In the genomic region with DNA sequence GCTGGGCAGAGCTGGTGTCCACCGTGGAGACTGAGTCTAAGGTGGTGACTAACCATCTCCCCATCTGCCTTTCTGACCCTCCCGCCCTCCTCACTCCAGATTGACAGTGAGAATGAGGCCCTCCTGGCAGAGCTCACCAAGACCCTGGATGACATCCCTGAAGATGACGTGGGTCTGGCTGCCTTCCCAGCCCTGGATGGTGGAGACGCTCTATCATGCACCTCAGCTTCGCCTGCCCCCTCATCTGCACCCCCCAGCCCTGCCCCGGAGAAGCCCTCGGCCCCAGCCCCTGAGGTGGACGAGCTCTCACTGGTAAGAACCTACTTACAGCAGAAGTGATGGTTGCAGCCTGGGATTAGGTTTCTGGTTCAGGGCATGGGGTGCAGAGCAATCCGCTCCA, we compare ENCODE assay signal across 34 cellular contexts.
DNase-seq lines count a peak whose midpoint lies in the region; ATAC-seq, FAIRE-seq and TF ChIP-seq lines count a peak whose summit lies in the region.
"Had no signal": no experiment of that assay in that cellular context is flagged by ENCODE, and none has a peak within 500 bp of the region (broad histone marks: within the 10 kb centered on the region; RNA-seq: fewer than 3 reads in every experiment).

No MANE protein-coding gene starts in this region.

- intact Hi-C loops in Right ventricle myocardium inferior (cut with DNase I) (loop anchor here (5.0 kb wide), 1 partner anchor 64 kb away; no protein-coding TSS in a partner anchor), cardiac septum (cut with DNase I) (loop anchor here (5.0 kb wide), 2 partner anchors 64 to 169 kb away; no protein-coding TSS in a partner anchor), heart right ventricle (cut with DNase I) (loop anchor here in 9 of 10 donors (2.0 to 10.0 kb wide), 10 partner anchors 49 to 189 kb away; partner anchors contain the start of gene PPARGC1B (in 7 of the 9)), ovary (cut with DNase I) (loop anchor here in 2 of 4 donors (5.0 to 10.0 kb wide), 2 partner anchors 92 to 94 kb away; partner anchors contain the start of gene PPARGC1B (in 2 of the 2)), uterus (cut with DNase I; ENCODE audit: low total_unique reads) (no loop called here)

- H3K9me3 ChIP-seq in heart right ventricle = no peaks in the 10 kb centered on the region
- H3K9me3 ChIP-seq in ovary = no peaks in the 10 kb centered on the region
- H3K9me3 ChIP-seq in uterus = no peaks in the 10 kb centered on the region
- H3K9me3 ChIP-seq in small intestine (ENCODE audit: control insufficient read depth, low read depth) = no peaks in the 10 kb centered on the region
- H3K9me3 ChIP-seq: thoracic aorta had no signal

- peak overlapping the region; percentile 12 to 92 (median 84) for H3K27ac ChIP-seq in heart right ventricle
- peak overlapping the region in 1 of 2 donors; percentile 4 for H3K27ac ChIP-seq in ovary
- H3K27ac ChIP-seq in uterus = peak overlapping the region; percentile 78 to 89
- H3K27ac ChIP-seq in small intestine (ENCODE audit: low read depth in 1 of 2, low read length in 1 of 2) = no peak overlapping the region
- H3K27ac ChIP-seq: thoracic aorta, VCaP had no signal

- peak; percentile 24 for ATAC-seq in Right ventricle myocardium inferior
- ATAC-seq in heart right ventricle = peak in 6 of 8 donors; percentile 14 to 50 (median 30)
- ATAC-seq in HG02884 (IDR thresholded peaks at IDR 0.05; ENCODE audit: unreplicated experiment) = no peak
- ATAC-seq: activated T-cell treated with anti-CD3 and anti-CD28 coated beads, Interleukin-2, amount 50 U/mL, for 4 hours; GM23338; left lobe of liver; naive thymus-derived CD4-positive, alpha-beta T cell; stimulated activated effector memory CD8-positive, alpha-beta T cell treated with anti-CD3 and anti-CD28 coated beads, Interleukin-12 subunit alpha, Interleukin-12 subunit beta, amount 100 ng/mL, for 72 hours had no signal

- H3K4me1 ChIP-seq in heart right ventricle = peaks cover 49 to 91% (median 69%) of the 10 kb centered on the region in 9 donors
- H3K4me1 ChIP-seq in ovary (ENCODE audit: insufficient read depth) = peaks cover 19% of the 10 kb centered on the region
- H3K4me1 ChIP-seq in uterus = peaks cover 0 to 13% of the 10 kb centered on the region in 2 donors
- peaks cover 0 to 2% of the 10 kb centered on the region in 2 donors for H3K4me1 ChIP-seq in small intestine (ENCODE audit: control insufficient read depth in 2 of 2, insufficient read depth in 1 of 2, low read depth in 1 of 2, low read length in 1 of 2)

- TF ChIP-seq POLR2A in ovary (IDR thresholded peaks at IDR 0.05) = no peak
- no peak for TF ChIP-seq POLR2A in uterus (IDR thresholded peaks at IDR 0.05)

- DNase-seq in Right ventricle myocardium inferior (ENCODE audit: missing footprints) (peak; percentile 66), cardiac septum (ENCODE audit: low spot score) (no peak), heart right ventricle (peak; percentile 52 to 71), ovary (peak in 3 of 5 donors; percentile 30 to 58 (median 54)), uterus (peak; percentile 78 to 81), small intestine (no peak)
- no peak for DNase-seq in activated CD4-positive, alpha-beta T cell treated with anti-CD3 and anti-CD28 coated beads for 4 hours
- DNase-seq: 8988T; activated CD4-positive, alpha-beta T cell treated with anti-CD3 and anti-CD28 coated beads, Interleukin-2, amount 10 ng/mL, durations not matched to agents 24 days and 14 days; activated T-cell treated with anti-CD3 and anti-CD28 coated beads, Interleukin-2, amount 50 U/mL, for 4 hours; CD4-positive, alpha-beta T cell; effector CD8-positive, alpha-beta T cell; EL; foreskin melanocyte; HFFc6; hippocampal formation; immature natural killer cell; Karpas-422; naive thymus-derived CD4-positive, alpha-beta T cell; NCI-H146; NCI-H2107; nucleus accumbens; retina; SHP77; stimulated activated CD4-positive, alpha-beta T cell treated with anti-CD3 and anti-CD28 coated beads, Interleukin-12 subunit alpha, Interleukin-12 subunit beta, amount 100 ng/mL, for 4 hours; stimulated activated CD4-positive, alpha-beta T cell treated with anti-CD3 and anti-CD28 coated beads, Interleukin-4, amount 100 ng/mL, for 24 hours had no signal

- TF ChIP-seq EP300 in ovary (IDR thresholded peaks at IDR 0.05) = no peak

- no peaks in the 10 kb centered on the region for H3K27me3 ChIP-seq in heart right ventricle
- no peaks in the 10 kb centered on the region for H3K27me3 ChIP-seq in ovary
- no peaks in the 10 kb centered on the region for H3K27me3 ChIP-seq in uterus
- H3K27me3 ChIP-seq in small intestine (ENCODE audit: control insufficient read depth in 2 of 2, insufficient read depth in 2 of 2, low read length in 2 of 2) = no peaks in the 10 kb centered on the region

- peaks cover 0 to 57% (median 15%) of the 10 kb centered on the region in 9 donors for H3K36me3 ChIP-seq in heart right ventricle
- H3K36me3 ChIP-seq in ovary = no peaks in the 10 kb centered on the region
- no peaks in the 10 kb centered on the region for H3K36me3 ChIP-seq in uterus
- H3K36me3 ChIP-seq in small intestine (ENCODE audit: control insufficient read depth in 2 of 2, insufficient read depth in 2 of 2, low read length in 2 of 2) = peaks cover 6 to 8% of the 10 kb centered on the region in 2 donors
- H3K36me3 ChIP-seq: thoracic aorta had no signal

- WGBS in heart right ventricle, 2 donors = 31 to 47% methylated on average over 9 of the region's 9 CpGs
- 50 to 65% (median 55%) methylated on average over 9 of the region's 9 CpGs for WGBS in ovary, 3 donors
- WGBS in small intestine, 3 donors = 77 to 87% (median 86%) methylated on average over 9 of the region's 9 CpGs

- TF ChIP-seq CTCF in heart right ventricle (IDR thresholded peaks at IDR 0.05) (no peak), ovary (IDR thresholded peaks at IDR 0.05) (no peak), uterus (IDR thresholded peaks at IDR 0.05) (no peak)

- H3K4me3 ChIP-seq in heart right ventricle = no peak overlapping the region
- no peak overlapping the region for H3K4me3 ChIP-seq in ovary
- no peak overlapping the region for H3K4me3 ChIP-seq in uterus
- H3K4me3 ChIP-seq in small intestine (ENCODE audit: low read depth in 1 of 2, low read length in 2 of 2) = no peak overlapping the region
- H3K4me3 ChIP-seq: GM23338, thoracic aorta had no signal

- FAIRE-seq in small intestine (lab: Jason Lieb, UNC) = no peak
- FAIRE-seq: D721Med, GM12892 had no signal

Comparison
In these comparisons a context has a peak if more than half of its experiments do, and no peak if none do; other contexts are left out.
1. DNase-seq: peak in Right ventricle myocardium inferior (single experiment), heart right ventricle (2 of 2), ovary (3 of 5) and uterus (2 of 2); none in cardiac septum (single experiment), activated CD4-positive, alpha-beta T cell treated with anti-CD3 and anti-CD28 coated beads for 4 hours (0 of 2) and small intestine (single experiment).
2. H3K27ac ChIP-seq: peak in heart right ventricle (10 of 10) and uterus (2 of 2); none in small intestine (0 of 2).